Comparison of ENCODE assay signal across 1 cellular context in genomic region chr19:45457776-45458175, GRCh38.
TF ChIP-seq lines count a peak whose summit lies in the region.

No MANE protein-coding gene starts in this region.

TF ChIP-seq in A549, 52 proteins besides CTCF, POLR2A, EP300 and RAD21 (continued from another document):
- no peak for TF ChIP-seq RARB (CRISPR knock-in tag; IDR thresholded peaks at IDR 0.05)
